1 cellular context compared by ENCODE assay signal in the genomic region with DNA sequence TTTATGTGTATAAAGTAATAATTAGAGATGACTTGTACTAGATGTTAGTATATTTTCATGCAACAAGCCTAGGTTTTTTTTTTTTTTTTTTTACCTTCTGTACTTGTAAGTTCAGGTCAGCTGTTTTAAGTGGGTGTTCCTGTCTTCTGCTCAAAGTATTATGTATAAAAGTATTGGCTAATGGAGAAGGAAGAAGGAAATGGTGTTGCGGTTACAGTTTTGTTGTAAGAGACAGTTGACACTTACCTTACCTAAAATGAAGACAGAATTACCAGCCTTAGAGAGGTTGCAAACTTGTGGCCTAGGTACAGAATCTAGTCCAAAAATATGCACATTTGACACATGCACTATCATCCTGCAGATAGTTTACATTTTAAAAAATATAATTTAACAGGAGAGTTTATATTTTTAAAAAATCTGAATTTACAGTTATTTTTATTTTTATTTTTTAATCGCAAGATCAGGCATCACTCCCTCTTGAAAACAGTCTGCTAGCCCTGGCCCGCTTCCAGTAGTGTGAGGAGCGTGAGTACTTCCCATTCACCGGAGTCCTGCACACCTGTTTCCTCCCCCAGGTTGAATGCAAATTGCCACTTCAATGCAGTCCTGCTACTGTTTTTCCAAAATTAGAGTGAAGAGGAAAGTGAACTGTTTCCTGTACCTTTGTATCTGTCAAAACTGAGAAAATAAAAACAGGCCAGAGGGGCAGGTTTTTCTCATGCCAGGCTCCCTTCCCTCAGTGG.
TF ChIP-seq lines count a peak whose summit lies in the region.

No MANE protein-coding gene starts in this region.

TF ChIP-seq in SK-N-SH, 30 proteins besides CTCF, POLR2A, EP300 and RAD21 (continued from another document):
- TF ChIP-seq, protein P1, sequence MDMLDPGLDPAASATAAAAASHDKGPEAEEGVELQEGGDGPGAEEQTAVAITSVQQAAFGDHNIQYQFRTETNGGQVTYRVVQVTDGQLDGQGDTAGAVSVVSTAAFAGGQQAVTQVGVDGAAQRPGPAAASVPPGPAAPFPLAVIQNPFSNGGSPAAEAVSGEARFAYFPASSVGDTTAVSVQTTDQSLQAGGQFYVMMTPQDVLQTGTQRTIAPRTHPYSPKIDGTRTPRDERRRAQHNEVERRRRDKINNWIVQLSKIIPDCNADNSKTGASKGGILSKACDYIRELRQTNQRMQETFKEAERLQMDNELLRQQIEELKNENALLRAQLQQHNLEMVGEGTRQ (IDR thresholded peaks at IDR 0.05; ENCODE audit: borderline replicate concordance, low read depth, low read length) = no peak
- TF ChIP-seq SMC3 (IDR thresholded peaks at IDR 0.05; ENCODE audit: low read depth, low read length) (no peak), YY1 (IDR thresholded peaks at IDR 0.05; ENCODE audit: low read depth) (no peak), FOXM1 (IDR thresholded peaks at IDR 0.05; ENCODE audit: low read depth) (no peak)
